8 cellular contexts compared by ENCODE assay signal in the genomic region with DNA sequence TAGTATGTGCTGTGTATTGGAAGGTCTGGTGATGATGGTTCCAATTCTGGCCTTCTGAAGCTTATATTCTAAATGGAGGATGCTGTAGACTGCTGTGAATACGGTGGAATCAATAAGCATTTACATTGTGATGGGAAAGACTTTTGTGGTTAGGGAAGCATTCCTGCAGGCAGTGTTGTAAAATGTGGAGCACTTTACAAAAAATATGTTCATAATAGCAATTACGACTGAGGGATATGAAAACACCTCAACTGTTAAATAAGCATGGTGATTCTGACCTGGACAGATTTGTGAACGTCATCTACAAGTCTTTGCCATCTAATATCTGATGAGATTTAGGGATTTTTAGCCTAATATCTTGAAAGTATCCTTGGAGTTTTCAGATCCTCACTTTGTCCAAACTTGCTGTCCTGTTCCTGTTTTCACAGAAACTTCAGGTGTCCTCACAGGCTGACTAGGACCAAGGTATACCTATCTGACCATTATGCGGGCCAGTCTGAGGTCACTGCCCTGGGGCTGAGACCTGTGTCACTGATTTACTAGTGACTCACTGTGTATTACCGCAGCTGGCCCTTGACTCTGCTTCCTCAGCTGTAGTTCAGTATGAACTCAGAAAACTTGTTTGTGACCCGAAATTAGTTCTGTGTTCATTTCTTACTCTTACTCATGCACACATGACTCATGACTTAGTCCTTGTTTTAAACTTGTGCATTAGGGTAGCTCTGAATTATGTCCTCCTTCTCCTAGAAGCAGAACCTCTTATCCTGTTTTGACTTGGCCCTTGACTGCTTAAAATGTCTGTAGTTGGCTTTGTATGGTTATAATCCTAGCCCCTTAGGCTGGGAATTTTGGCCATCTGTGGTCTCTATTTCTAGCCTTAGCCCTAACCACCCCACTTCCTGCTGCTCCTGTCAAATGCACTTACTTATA.
DNase-seq lines count a peak whose midpoint lies in the region; ATAC-seq lines count a peak whose summit lies in the region.

No MANE protein-coding gene starts in this region.

- peak overlapping the region; percentile 68 for H3K4me3 ChIP-seq in SK-N-MC

- H3K36me3 ChIP-seq in SK-N-MC (ENCODE audit: insufficient read depth, low read length) = no peaks in the 10 kb centered on the region

- DNase-seq in COLO668 (lab: John Stamatoyannopoulos, UW; ENCODE audit: unreplicated experiment) (peak; percentile 29), SK-N-MC (ENCODE audit: low read depth, low spot score) (no peak), fibroblast of the conjunctiva (ENCODE audit: low read depth) (peak; percentile 82), NK-92 (lab: John Stamatoyannopoulos, UW; ENCODE audit: unreplicated experiment) (no peak), SKM-1 treated with dmso at 0.1 percent for 144 hours (lab: John Stamatoyannopoulos, UW; ENCODE audit: unreplicated experiment) (no peak)
- peak; percentile 22 to 34 for DNase-seq in stimulated activated CD8-positive, alpha-beta memory T cell treated with anti-CD3 and anti-CD28 coated beads, Interleukin-15, amount 100 ng/mL, for 48 hours (ENCODE audit: low read depth in 2 of 2)

- peak; percentile 98 for ATAC-seq in GM19035 (IDR thresholded peaks at IDR 0.05; ENCODE audit: unreplicated experiment)
- peak; percentile 96 for ATAC-seq in HG03097 (IDR thresholded peaks at IDR 0.05; ENCODE audit: low FRiP score, unreplicated experiment)

- H3K9ac ChIP-seq in SK-N-MC (ENCODE audit: insufficient read length) = no peak overlapping the region

- H3K9me3 ChIP-seq in SK-N-MC (ENCODE audit: low read depth, low read length) = no peaks in the 10 kb centered on the region

- peak overlapping the region; percentile 99 for H3K27ac ChIP-seq in SK-N-MC

Comparison
In these comparisons a context has a peak if more than half of its experiments do, and no peak if none do; other contexts are left out.
1. DNase-seq: peak in COLO668 (single experiment), fibroblast of the conjunctiva (single experiment) and stimulated activated CD8-positive, alpha-beta memory T cell treated with anti-CD3 and anti-CD28 coated beads, Interleukin-15, amount 100 ng/mL, for 48 hours (2 of 2); none in SK-N-MC (single experiment), NK-92 (single experiment) and SKM-1 treated with dmso at 0.1 percent for 144 hours (single experiment).